16 cellular contexts compared by ENCODE assay signal in the genomic region with DNA sequence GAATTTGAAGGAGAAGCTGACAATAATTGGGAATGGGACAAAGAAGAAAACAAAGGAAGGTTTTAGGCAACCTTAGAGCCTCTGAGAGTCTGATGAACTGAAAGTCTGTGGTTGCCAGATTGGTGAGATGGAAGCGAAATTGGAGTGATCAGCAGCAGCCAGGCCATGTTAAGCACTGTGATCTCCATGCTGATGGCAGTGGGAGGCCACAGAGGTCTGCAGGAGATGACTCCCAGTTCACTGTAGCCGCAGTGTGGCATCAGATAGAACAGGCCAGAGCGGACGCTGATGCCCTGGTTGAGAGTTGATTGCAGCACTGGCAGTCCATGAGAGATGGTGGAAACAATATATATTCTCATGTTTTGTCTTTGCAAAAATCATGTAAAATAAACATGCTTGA.
"Had no signal": no experiment of that assay in that cellular context is flagged by ENCODE, and none has a peak within 500 bp of the region (broad histone marks: within the 10 kb centered on the region; RNA-seq: fewer than 3 reads in every experiment).

No MANE protein-coding gene starts in this region.

- H3K4me1 Mint-ChIP-seq: memory B cell, naive B cell had no signal

- H3K27me3 Mint-ChIP-seq: effector memory CD8-positive, alpha-beta T cell; memory B cell; naive B cell had no signal

- H3K9me3 Mint-ChIP-seq: effector memory CD8-positive, alpha-beta T cell; memory B cell; naive B cell had no signal

- H3K27ac ChIP-seq: esophagus squamous epithelium, gastroesophageal sphincter, lower lobe of right lung, right atrium auricular region, sigmoid colon, skin epidermis, stomach had no signal

- DNase-seq: effector memory CD8-positive, alpha-beta T cell; esophagus squamous epithelium; foreskin fibroblast; glutamatergic neuron; islet precursor cell; lower lobe of right lung; naive B cell; sigmoid colon; stimulated activated CD4-positive, alpha-beta T cell treated with anti-CD3 and anti-CD28 coated beads, Interleukin-2, amount 100 ng/mL, for 24 hours; stimulated activated naive CD4-positive, alpha-beta T cell; stomach had no signal

- H3K27me3 ChIP-seq: esophagus squamous epithelium, gastroesophageal sphincter, right atrium auricular region, sigmoid colon, stomach had no signal

- H3K9me3 ChIP-seq: esophagus squamous epithelium, gastroesophageal sphincter, lower lobe of right lung, right atrium auricular region, sigmoid colon, stomach had no signal

- ATAC-seq: effector memory CD8-positive, alpha-beta T cell; gastroesophageal sphincter; left lobe of liver; lower lobe of right lung had no signal

- H3K4me1 ChIP-seq: esophagus squamous epithelium, gastroesophageal sphincter, lower lobe of right lung, sigmoid colon, stomach had no signal

- H3K4me3 Mint-ChIP-seq: effector memory CD8-positive, alpha-beta T cell; memory B cell; naive B cell had no signal

- H3K4me3 ChIP-seq: esophagus squamous epithelium, gastroesophageal sphincter, lower lobe of right lung, right atrium auricular region, sigmoid colon, skin epidermis, stomach had no signal

- H3K27ac Mint-ChIP-seq: effector memory CD8-positive, alpha-beta T cell; memory B cell; naive B cell had no signal

- H3K36me3 ChIP-seq: gastroesophageal sphincter, lower lobe of right lung, right atrium auricular region, sigmoid colon had no signal
